ENCODE assay signal across 14 cellular contexts in genomic region chr18:44731160-44731865, GRCh38. TPM values are rescaled to one million over a fixed set of nuclear protein-coding genes. Genes with fewer than 3 reads are reported as not detected.
A peak's percentile ranks its signal among the peaks of the same experiment; 100 is the strongest.
DNase-seq lines count a peak whose midpoint lies in the region; ATAC-seq and TF ChIP-seq lines count a peak whose summit lies in the region.
"Had no signal": no experiment of that assay in that cellular context is flagged by ENCODE, and none has a peak within 500 bp of the region (broad histone marks: within the 10 kb centered on the region; RNA-seq: fewer than 3 reads in every experiment).

No MANE protein-coding gene starts in this region.

- H3K27ac Mint-ChIP-seq in brain = peak overlapping the region; percentile 51 to 93 (median 81)
- H3K27ac Mint-ChIP-seq in activated naive CD4-positive, alpha-beta T cell treated with anti-CD3 and anti-CD28 coated beads for 36 hours = no peak overlapping the region
- H3K27ac Mint-ChIP-seq: dendritic cell treated with granulocyte-macrophage colony-stimulating factor and Interleukin-4, amounts not matched to agents 40 ng/mL and 50 ng/mL, for 4 days had no signal

- H3K9me3 ChIP-seq in Loucy (ENCODE audit: insufficient read depth, low read depth, low read length) = no peaks in the 10 kb centered on the region

- H3K36me3 ChIP-seq in Loucy (ENCODE audit: insufficient read depth, low read length) (peaks cover 17% of the 10 kb centered on the region; the same call in 1 of the 2 replicates), rectal smooth muscle tissue (ENCODE audit: control insufficient read depth, insufficient read depth, low read length) (no peaks in the 10 kb centered on the region)

- H3K4me1 Mint-ChIP-seq in brain = peaks cover 85% of the 10 kb centered on the region
- peaks cover 26% of the 10 kb centered on the region for H3K4me1 Mint-ChIP-seq in activated naive CD4-positive, alpha-beta T cell treated with anti-CD3 and anti-CD28 coated beads for 36 hours (ENCODE audit: low read depth)

- no peaks in the 10 kb centered on the region for H3K27me3 Mint-ChIP-seq in brain
- peaks cover 2% of the 10 kb centered on the region for H3K27me3 Mint-ChIP-seq in activated naive CD4-positive, alpha-beta T cell treated with anti-CD3 and anti-CD28 coated beads for 36 hours (ENCODE audit: low read depth)

- no peak for TF ChIP-seq CTCF in Loucy (conservative IDR thresholded peaks at IDR 0.05; ENCODE audit: low read length)
- TF ChIP-seq CTCF in brain (conservative IDR thresholded peaks at IDR 0.05) = no peak

- H4K20me1 ChIP-seq in Loucy (ENCODE audit: insufficient read depth, low read length, poor library complexity, severe bottlenecking) = peaks cover 69% of the 10 kb centered on the region

- intact Hi-C loops in activated naive CD4-positive, alpha-beta T cell treated with anti-CD3 and anti-CD28 coated beads for 36 hours (cut with micrococcal nuclease) = no loop called here
- intact Hi-C loops in left ventricle myocardium superior (cut with micrococcal nuclease) = no loop called here

- H3K4me2 ChIP-seq in Loucy (ENCODE audit: low read depth, low read length, poor library complexity, severe bottlenecking) = peak overlapping the region; percentile 55

- ATAC-seq in GM18867 (IDR thresholded peaks at IDR 0.05; ENCODE audit: unreplicated experiment) (peak; percentile 21), left ventricle myocardium superior (no peak)
- ATAC-seq: sciatic nerve had no signal

- no peaks in the 10 kb centered on the region for H3K9me2 ChIP-seq in Loucy (replicated peaks; ENCODE audit: low read depth, low read length)

- peak overlapping the region in 1 of 5 experiments; percentile 5 for H3K4me3 Mint-ChIP-seq in brain
- no peak overlapping the region for H3K4me3 Mint-ChIP-seq in activated naive CD4-positive, alpha-beta T cell treated with anti-CD3 and anti-CD28 coated beads for 36 hours
- H3K4me3 Mint-ChIP-seq: dendritic cell treated with granulocyte-macrophage colony-stimulating factor and Interleukin-4, amounts not matched to agents 40 ng/mL and 50 ng/mL, for 4 days had no signal

- H3K4me1 ChIP-seq in Loucy (ENCODE audit: insufficient read depth, low read length, poor library complexity, severe bottlenecking) = peaks cover 67% of the 10 kb centered on the region
- peaks cover 32% of the 10 kb centered on the region for H3K4me1 ChIP-seq in rectal smooth muscle tissue (ENCODE audit: control insufficient read depth, insufficient read depth, low read length)

- H3K27me3 ChIP-seq in Loucy (ENCODE audit: insufficient read depth, low read length, poor library complexity, severe bottlenecking) (no peaks in the 10 kb centered on the region), rectal smooth muscle tissue (ENCODE audit: control insufficient read depth, insufficient read depth, low read length) (no peaks in the 10 kb centered on the region)

- H3K4me3 ChIP-seq in Loucy (ENCODE audit: low read length, poor library complexity, severe bottlenecking) (no peak overlapping the region), rectal smooth muscle tissue (ENCODE audit: low read length) (no peak overlapping the region)

- peaks cover 51% of the 10 kb centered on the region for H3K36me3 Mint-ChIP-seq in brain
- H3K36me3 Mint-ChIP-seq in activated naive CD4-positive, alpha-beta T cell treated with anti-CD3 and anti-CD28 coated beads for 36 hours (ENCODE audit: low read depth) = no peaks in the 10 kb centered on the region

- peaks cover 0 to 5% (median 0%) of the 10 kb centered on the region in 5 experiments for H3K9me3 Mint-ChIP-seq in brain
- H3K9me3 Mint-ChIP-seq in activated naive CD4-positive, alpha-beta T cell treated with anti-CD3 and anti-CD28 coated beads for 36 hours = no peaks in the 10 kb centered on the region
- H3K9me3 Mint-ChIP-seq: dendritic cell treated with granulocyte-macrophage colony-stimulating factor and Interleukin-4, amounts not matched to agents 40 ng/mL and 50 ng/mL, for 4 days had no signal

- H3K27ac ChIP-seq in rectal smooth muscle tissue (ENCODE audit: low read depth, low read length) = peak overlapping the region; percentile 41

- H3F3A ChIP-seq in Loucy (ENCODE audit: low read depth) = peaks cover 13% of the 10 kb centered on the region

- CTCF ChIA-PET in activated naive CD4-positive, alpha-beta T cell treated with anti-CD3 and anti-CD28 coated beads for 36 hours (lab: Charles Lee) = no interaction called here

- no peak overlapping the region for H2AFZ ChIP-seq in Loucy (ENCODE audit: low read length)

- DNase-seq in NCI-H1417 treated with DMSO at 0.1 percent for 48 hours (lab: John Stamatoyannopoulos, UW) (no peak), NCI-H2029 treated with DMSO at 0.1 percent for 48 hours (lab: John Stamatoyannopoulos, UW) (no peak), left ventricle myocardium superior (no peak)
- no peak for DNase-seq in activated naive CD4-positive, alpha-beta T cell treated with anti-CD3 and anti-CD28 coated beads for 36 hours
- DNase-seq: activated naive CD4-positive, alpha-beta T cell treated with anti-CD3 and anti-CD28 coated beads, Interleukin-2, amount 50 U/mL, for 16 hours; Calu3; H7; NCI-H1694 had no signal

- peaks cover 87% of the 10 kb centered on the region for H3K79me2 ChIP-seq in Loucy (ENCODE audit: insufficient read depth, low read length)

- no peak overlapping the region for H3K9ac ChIP-seq in Loucy (ENCODE audit: low read depth, low read length, poor library complexity, severe bottlenecking)
- H3K9ac ChIP-seq in rectal smooth muscle tissue (ENCODE audit: low read length) = no peak overlapping the region

RNA-seq across cellular contexts. Expression of gene SETBP1, which starts 50.6 kb away (rescaled TPM):
- 25.7 TPM for polyA plus RNA-seq in brain (ENCODE audit: insufficient read depth, low read depth, low replicate concordance)
- total RNA-seq in activated naive CD4-positive, alpha-beta T cell treated with anti-CD3 and anti-CD28 coated beads for 36 hours = 1 to 10 TPM in 1 of 2 experiments, under 1 TPM in 1; 0.74 to 1.4 TPM
- 6.7 TPM for total RNA-seq in left ventricle myocardium superior
